ENCODE assay signal across 14 cellular contexts in genomic region chr5:72954389-72954788, GRCh38. TPM values are rescaled to one million over a fixed set of nuclear protein-coding genes. Genes with fewer than 3 reads are reported as not detected.
A peak's percentile ranks its signal among the peaks of the same experiment; 100 is the strongest.
DNase-seq lines count a peak whose midpoint lies in the region; ATAC-seq and TF ChIP-seq lines count a peak whose summit lies in the region.
"Had no signal": no experiment of that assay in that cellular context is flagged by ENCODE, and none has a peak within 500 bp of the region (broad histone marks: within the 10 kb centered on the region; RNA-seq: fewer than 3 reads in every experiment).

No MANE protein-coding gene starts in this region.

- peaks cover 18% of the 10 kb centered on the region for H3K4me1 Mint-ChIP-seq in T-helper 17 cell

- H3K4me3 Mint-ChIP-seq in T-helper 17 cell = peak overlapping the region; percentile 96

- TF ChIP-seq CTCF in gastrocnemius medialis (IDR thresholded peaks at IDR 0.05 in 4 of 5, conservative IDR thresholded peaks at IDR 0.05 in 1 of 5) (no peak), omental fat pad (IDR thresholded peaks at IDR 0.05) (no peak), RWPE1 (conservative IDR thresholded peaks at IDR 0.05; ENCODE audit: low read depth) (no peak), GM10266 (IDR thresholded peaks at IDR 0.05; ENCODE audit: control insufficient read depth, insufficient read depth, low read depth, missing control alignments) (no peak)

- no peak for ATAC-seq in T-helper 17 cell
- ATAC-seq in gastrocnemius medialis = no peak
- ATAC-seq in omental fat pad (ENCODE audit: low FRiP score) = no peak
- ATAC-seq in HG03342 (IDR thresholded peaks at IDR 0.05; ENCODE audit: unreplicated experiment) = no peak
- ATAC-seq: activated CD4-positive, CD25-positive, alpha-beta regulatory T cell treated with anti-CD3 and anti-CD28 coated beads, Interleukin-2, amount 50 U/mL, for 24 hours; esophagus mucosa; stimulated activated effector memory CD8-positive, alpha-beta T cell treated with anti-CD3 and anti-CD28 coated beads, Interleukin-12 subunit alpha, Interleukin-12 subunit beta, amount 100 ng/mL, for 72 hours had no signal

- H3K4me3 ChIP-seq in HAP-1 (peak overlapping the region; percentile 51; the same call in 1 of the 2 replicates), iPS-20b (ENCODE audit: low read length) (peak overlapping the region; percentile 70; the same call in 1 of the 2 replicates), gastrocnemius medialis (no peak overlapping the region)

- in situ Hi-C loops in HAP-1 (cut with MboI; ENCODE audit: low sequenced_read_pairs) = no loop called here
- in situ Hi-C loops in gastrocnemius medialis (cut with MboI; ENCODE audit: low sequenced_read_pairs in 4 of 4) = loop anchor here in 1 of 4 donors (25.0 kb wide), 1 partner anchor 342 kb away; no protein-coding TSS in a partner anchor

- H3K27me3 ChIP-seq in HAP-1 (ENCODE audit: low read depth) (no peaks in the 10 kb centered on the region), iPS-20b (ENCODE audit: insufficient read depth, low read length) (peaks cover 19% of the 10 kb centered on the region; the same call in 1 of the 2 replicates), gastrocnemius medialis (no peaks in the 10 kb centered on the region)

- intact Hi-C loops in gastrocnemius medialis (cut with DNase I; ENCODE audit: low total_unique reads) = no loop called here

- POLR2A ChIA-PET in RWPE1 (lab: Yijun Ruan, JAX; ENCODE audit: low non-redundant PET) = no interaction called here

- H3K27me3 Mint-ChIP-seq in T-helper 17 cell = peaks cover 63% of the 10 kb centered on the region

- H3K27ac Mint-ChIP-seq in T-helper 17 cell = no peak overlapping the region

- CTCF ChIA-PET in RWPE1 (lab: Yijun Ruan, JAX) = no interaction called here

- H3K27ac ChIP-seq in iPS-20b (ENCODE audit: low read length) (no peak overlapping the region), gastrocnemius medialis (peak overlapping the region; percentile 92 to 97 (median 96)), RWPE1 (no peak overlapping the region)

- H3K36me3 ChIP-seq in HAP-1 (replicated peaks) (no peaks in the 10 kb centered on the region), iPS-20b (ENCODE audit: insufficient read depth, low read depth, low read length) (no peaks in the 10 kb centered on the region), gastrocnemius medialis (no peaks in the 10 kb centered on the region)

- no peaks in the 10 kb centered on the region for H3K9me3 ChIP-seq in HAP-1
- H3K9me3 ChIP-seq in T-helper 17 cell (ENCODE audit: control insufficient read depth, low read length, poor library complexity, severe bottlenecking) = no peaks in the 10 kb centered on the region
- no peaks in the 10 kb centered on the region for H3K9me3 ChIP-seq in iPS-20b (ENCODE audit: insufficient read depth, low read depth, low read length)
- H3K9me3 ChIP-seq in gastrocnemius medialis = no peaks in the 10 kb centered on the region

- DNase-seq in HAP-1 (ENCODE audit: low spot score in 2 of 2) = no peak
- DNase-seq in T-helper 17 cell = no peak
- no peak for DNase-seq in gastrocnemius medialis
- DNase-seq in omental fat pad (ENCODE audit: low spot score) = no peak
- no peak for DNase-seq in RWPE1 (ENCODE audit: low spot score)
- no peak for DNase-seq in GM10266 (ENCODE audit: extremely low spot score)
- DNase-seq: DMS 273 treated with DMSO at 0.1 percent for 48 hours, KBM-7, SHP77 treated with DMSO at 0.1 percent for 48 hours had no signal

- H3K9ac ChIP-seq in iPS-20b (ENCODE audit: low read depth, low read length) = no peak overlapping the region

- H3K4me1 ChIP-seq in HAP-1 (peaks cover 19% of the 10 kb centered on the region), iPS-20b (ENCODE audit: insufficient read depth, low read length) (peaks cover 14% of the 10 kb centered on the region), gastrocnemius medialis (peaks cover 36% of the 10 kb centered on the region in 2 donors)

- TF ChIP-seq POLR2A in gastrocnemius medialis (IDR thresholded peaks at IDR 0.05) = no peak

- peaks cover 6% of the 10 kb centered on the region for H3K36me3 Mint-ChIP-seq in T-helper 17 cell (ENCODE audit: low read depth)

RNA-seq across cellular contexts. Expression of gene FCHO2, which starts 1.5 kb away (rescaled TPM):
- 1 to 10 TPM; 4.2 to 4.4 TPM for total RNA-seq in T-helper 17 cell
- total RNA-seq in gastrocnemius medialis = 10 to 100 TPM in 3 of 4 donors, 1 to 10 TPM in 1; 8.3 to 14.8 (median 12.3) TPM
- 10 to 100 TPM; 25.3 to 39.9 (median 31.0) TPM for total RNA-seq in omental fat pad

Comparison
In these comparisons a context has a peak if more than half of its experiments do, and no peak if none do; other contexts are left out.
1. H3K4me3 ChIP-seq: peak in HAP-1 (single experiment) and iPS-20b (single experiment); none in gastrocnemius medialis (0 of 4).
2. H3K27ac ChIP-seq: peak in gastrocnemius medialis (4 of 4); none in iPS-20b (single experiment) and RWPE1 (single experiment).